ENCODE assay signal across 18 cellular contexts in the genomic region with DNA sequence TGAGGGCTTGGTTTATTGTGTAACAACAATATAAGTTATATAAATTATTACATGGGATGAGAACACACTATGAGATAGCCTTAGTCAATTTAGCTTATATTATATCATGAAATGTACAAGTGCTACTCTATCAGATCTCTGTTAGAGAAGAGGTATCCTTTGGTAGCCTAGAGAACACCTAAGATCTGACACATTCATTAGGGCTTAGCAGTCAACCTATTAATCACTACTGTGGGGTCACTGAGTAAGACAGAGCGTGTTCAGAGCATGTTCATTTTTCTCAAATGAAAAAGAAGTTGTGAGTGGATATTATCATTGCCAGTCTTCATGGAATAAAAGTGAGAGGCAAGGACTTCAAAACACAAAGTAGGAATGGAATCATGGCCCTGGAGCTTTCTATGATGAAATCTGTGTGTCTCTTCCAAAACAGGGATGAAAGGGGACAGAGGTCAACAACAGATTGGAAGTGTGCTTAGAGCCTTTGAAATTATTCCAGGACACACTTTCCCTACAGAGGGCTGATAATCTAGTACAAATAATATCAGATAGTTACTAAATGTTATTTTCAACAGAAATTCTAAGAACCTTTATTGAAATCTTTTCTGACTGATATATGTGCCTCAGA.
DNase-seq lines count a peak whose midpoint lies in the region; ATAC-seq and TF ChIP-seq lines count a peak whose summit lies in the region.
"Had no signal": no experiment of that assay in that cellular context is flagged by ENCODE, and none has a peak within 500 bp of the region (broad histone marks: within the 10 kb centered on the region; RNA-seq: fewer than 3 reads in every experiment).

No MANE protein-coding gene starts in this region.

- H3K27ac ChIP-seq in left ventricle myocardium inferior (replicated peaks) (peak overlapping the region; percentile 21), heart left ventricle (peak overlapping the region in 1 of 12 donors; percentile 51), foreskin keratinocyte (no peak overlapping the region), spleen (peak overlapping the region in 5 of 8 donors; percentile 27 to 59 (median 47)), suprapubic skin (no peak overlapping the region)
- H3K27ac ChIP-seq: GM23248 had no signal

- CTCF ChIA-PET in GM10248 (lab: Yijun Ruan, JAX) = interaction anchor here (0.7 to 1.5 kb wide), 4 partner anchors 16 to 84 kb away, joined by 3 to 5 read pairs (median 4); no protein-coding TSS in a partner anchor

- H3K27me3 ChIP-seq in left ventricle myocardium inferior (ENCODE audit: low read depth) (no peaks in the 10 kb centered on the region), heart left ventricle (no peaks in the 10 kb centered on the region), foreskin keratinocyte (no peaks in the 10 kb centered on the region), spleen (replicated peaks in 1 of 7) (no peaks in the 10 kb centered on the region), suprapubic skin (no peaks in the 10 kb centered on the region)
- H3K27me3 ChIP-seq: BE2C had no signal

- H3K4me3 ChIP-seq in left ventricle myocardium inferior (no peak overlapping the region), heart left ventricle (no peak overlapping the region), spleen (no peak overlapping the region), suprapubic skin (no peak overlapping the region)
- H3K4me3 ChIP-seq: GM12878, GM23248, HAP-1 had no signal

- WGBS in heart left ventricle, 4 donors = 4 to 100% (median 67%) methylated on average over 1 of the region's 1 CpG
- WGBS in spleen, 5 donors = 0 to 97% (median 45%) methylated on average over 1 of the region's 1 CpG
- WGBS in suprapubic skin = 0% methylated on average over 1 of the region's 1 CpG

- no peak for ATAC-seq in heart left ventricle
- peak; percentile 69 for ATAC-seq in foreskin keratinocyte
- ATAC-seq in GM21360 (IDR thresholded peaks at IDR 0.05; ENCODE audit: unreplicated experiment) = no peak
- ATAC-seq: GM12878 had no signal

- TF ChIP-seq POLR2A in heart left ventricle (IDR thresholded peaks at IDR 0.05) (no peak), spleen (IDR thresholded peaks at IDR 0.05) (no peak), suprapubic skin (IDR thresholded peaks at IDR 0.05) (no peak)

- TF ChIP-seq CTCF in left ventricle myocardium inferior (IDR thresholded peaks at IDR 0.05; ENCODE audit: borderline replicate concordance) (no peak), heart left ventricle (IDR thresholded peaks at IDR 0.05) (no peak), foreskin keratinocyte (conservative IDR thresholded peaks at IDR 0.05) (no peak), spleen (IDR thresholded peaks at IDR 0.05 in 8 of 11, conservative IDR thresholded peaks at IDR 0.05 in 3 of 11) (no peak), suprapubic skin (IDR thresholded peaks at IDR 0.05) (no peak), GM10248 (IDR thresholded peaks at IDR 0.05; ENCODE audit: control extremely low read depth, extremely low read depth, low read depth, missing control alignments) (no peak)

- H3K4me1 ChIP-seq in left ventricle myocardium inferior (peaks cover 41% of the 10 kb centered on the region), heart left ventricle (peaks cover 0 to 31% (median 3%) of the 10 kb centered on the region in 12 donors), foreskin keratinocyte (peaks cover 19% of the 10 kb centered on the region), spleen (no peaks in the 10 kb centered on the region), suprapubic skin (no peaks in the 10 kb centered on the region)
- H3K4me1 ChIP-seq: Caco-2, HAP-1 had no signal

- intact Hi-C loops in left ventricle myocardium inferior (cut with micrococcal nuclease) = no loop called here
- intact Hi-C loops in heart left ventricle (cut with DNase I) = no loop called here
- intact Hi-C loops in spleen (cut with DNase I; ENCODE audit: low total_unique reads) = no loop called here

- TF ChIP-seq EP300 in suprapubic skin (IDR thresholded peaks at IDR 0.05) = no peak

- POLR2A ChIA-PET in GM10248 (lab: Yijun Ruan, JAX) = no interaction called here

- DNase-seq in left ventricle myocardium inferior = no peak
- no peak for DNase-seq in heart left ventricle
- peak; percentile 1 for DNase-seq in amniotic epithelial cell (ENCODE audit: low read depth)
- DNase-seq in foreskin keratinocyte = peak in 1 of 2 donors; percentile 25
- no peak for DNase-seq in spleen
- DNase-seq in suprapubic skin (ENCODE audit: low spot score in 2 of 2) = no peak
- DNase-seq in GM10248 (ENCODE audit: extremely low spot score) = no peak
- DNase-seq: BE2C; C1 segment of cervical spinal cord; Caco-2; CD4-positive, CD25-positive, alpha-beta regulatory T cell; DMS79 treated with DMSO at 0.1 percent for 48 hours; GF-D8; GM23248; KG1 had no signal

- H3K36me3 ChIP-seq in left ventricle myocardium inferior (peaks cover 7% of the 10 kb centered on the region), heart left ventricle (peaks cover 0 to 24% (median under 1%) of the 10 kb centered on the region in 9 donors), spleen (peaks cover 0 to 30% (median 3%) of the 10 kb centered on the region in 6 donors), suprapubic skin (no peaks in the 10 kb centered on the region)
- H3K36me3 ChIP-seq: BE2C, HAP-1 had no signal

- no peaks in the 10 kb centered on the region for H3K9me3 ChIP-seq in left ventricle myocardium inferior (replicated peaks)
- no peaks in the 10 kb centered on the region for H3K9me3 ChIP-seq in heart left ventricle
- no peaks in the 10 kb centered on the region for H3K9me3 ChIP-seq in spleen
- H3K9me3 ChIP-seq in suprapubic skin = no peaks in the 10 kb centered on the region
- H3K9me3 ChIP-seq: BE2C, Caco-2, HAP-1 had no signal

Comparison
In these comparisons a context has a peak if more than half of its experiments do, and no peak if none do; other contexts are left out.
1. H3K27ac ChIP-seq: peak in left ventricle myocardium inferior (single experiment) and spleen (5 of 8); none in foreskin keratinocyte (single experiment) and suprapubic skin (single experiment).